Comparison of ENCODE assay signal across 23 cellular contexts in the genomic region with DNA sequence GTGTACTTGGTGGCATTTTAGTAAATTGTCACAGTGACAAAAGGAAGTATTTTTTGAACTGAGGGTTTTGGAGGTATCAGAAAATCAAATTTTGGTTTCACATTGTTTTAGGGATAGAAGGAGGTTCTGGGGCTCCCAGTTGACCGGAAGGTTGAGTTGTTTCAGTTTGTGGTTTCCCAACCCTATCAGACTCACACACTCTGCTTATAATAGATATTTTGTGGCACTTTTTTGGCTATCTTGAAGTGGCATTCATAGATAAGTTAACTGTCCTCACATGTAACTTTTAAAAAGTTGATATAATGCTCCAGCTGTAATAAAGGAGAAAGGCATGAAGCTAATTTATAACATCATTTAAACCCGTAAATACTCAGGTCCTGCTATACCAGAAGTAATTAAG. TPM values are rescaled to one million over a fixed set of nuclear protein-coding genes. Genes with fewer than 3 reads are reported as not detected.
DNase-seq lines count a peak whose midpoint lies in the region; ATAC-seq and TF ChIP-seq lines count a peak whose summit lies in the region.
"Had no signal": no experiment of that assay in that cellular context is flagged by ENCODE, and none has a peak within 500 bp of the region (broad histone marks: within the 10 kb centered on the region; RNA-seq: fewer than 3 reads in every experiment).

No MANE protein-coding gene starts in this region.

- H3K9ac ChIP-seq in colonic mucosa (ENCODE audit: low read depth in 2 of 2, low read length in 2 of 2): no peak overlapping the region

- peak overlapping the region; percentile 38 for H3K4me3 Mint-ChIP-seq in natural killer cell
- H3K4me3 Mint-ChIP-seq: activated naive CD8-positive, alpha-beta T cell treated with anti-CD3 and anti-CD28 coated beads for 36 hours; T-helper 17 cell had no signal

- H3K27me3 ChIP-seq in colonic mucosa: no peaks in the 10 kb centered on the region
- H3K27me3 ChIP-seq: BE2C, breast epithelium, dorsolateral prefrontal cortex, heart right ventricle had no signal

- H3K36me3 ChIP-seq in colonic mucosa: no peaks in the 10 kb centered on the region
- H3K36me3 ChIP-seq: breast epithelium had no signal

- TF ChIP-seq CTCF in natural killer cell (IDR thresholded peaks at IDR 0.05): no peak
- no peak for TF ChIP-seq CTCF in colonic mucosa (IDR thresholded peaks at IDR 0.05)

- intact Hi-C loops in natural killer cell (cut with micrococcal nuclease): no loop called here
- intact Hi-C loops in colonic mucosa (cut with DNase I): no loop called here

- DNase-seq in MV-4-11 (lab: John Stamatoyannopoulos, UW) (peak; percentile 18), natural killer cell (no peak), colonic mucosa (no peak)
- no peak for DNase-seq in activated CD4-positive, alpha-beta T cell treated with anti-CD3 and anti-CD28 coated beads, Interleukin-2, amount 50 U/mL, for 1 hour
- DNase-seq: activated CD4-positive, alpha-beta T cell treated with anti-CD3 and anti-CD28 coated beads for 1 hour; activated naive CD8-positive, alpha-beta T cell treated with anti-CD3 and anti-CD28 coated beads for 36 hours; activated T-cell treated with anti-CD3 and anti-CD28 coated beads for 4 hours; BE2C; DMS153; dorsolateral prefrontal cortex; heart right ventricle; kidney; NCI-H1436 treated with DMSO at 0.1 percent for 48 hours; NCI-H345; Right ventricle myocardium superior; stimulated activated CD4-positive, alpha-beta T cell treated with anti-CD3 and anti-CD28 coated beads, Interleukin-1b, Interleukin-23, amount 100 ng/mL, for 48 hours; T-helper 17 cell had no signal

- no peaks in the 10 kb centered on the region for H3K4me1 ChIP-seq in colonic mucosa
- H3K4me1 ChIP-seq: BE2C, breast epithelium had no signal

- no peaks in the 10 kb centered on the region for H3K36me3 Mint-ChIP-seq in natural killer cell

- H3K27me3 Mint-ChIP-seq in natural killer cell (ENCODE audit: low read depth in 2 of 2): no peaks in the 10 kb centered on the region
- H3K27me3 Mint-ChIP-seq: activated naive CD8-positive, alpha-beta T cell treated with anti-CD3 and anti-CD28 coated beads for 36 hours; T-helper 17 cell had no signal

- peak overlapping the region; percentile 34 to 63 for H3K27ac Mint-ChIP-seq in natural killer cell
- H3K27ac Mint-ChIP-seq: T-helper 17 cell had no signal

- H3K4me3 ChIP-seq in colonic mucosa: no peak overlapping the region
- H3K4me3 ChIP-seq: breast epithelium, dorsolateral prefrontal cortex, heart right ventricle had no signal

- no peaks in the 10 kb centered on the region for H3K9me3 ChIP-seq in colonic mucosa
- H3K9me3 ChIP-seq: BE2C, breast epithelium, heart right ventricle had no signal

- H3K27ac ChIP-seq in colonic mucosa: no peak overlapping the region
- H3K27ac ChIP-seq: breast epithelium, heart right ventricle, HL-60 had no signal

- ATAC-seq in GM19043 (IDR thresholded peaks at IDR 0.05; ENCODE audit: low read depth, unreplicated experiment): peak; percentile 47
- ATAC-seq in HG02678 (IDR thresholded peaks at IDR 0.05; ENCODE audit: unreplicated experiment): peak; percentile 78
- ATAC-seq in natural killer cell: peak in 1 of 3 donors; percentile 35
- no peak for ATAC-seq in GM18505 (IDR thresholded peaks at IDR 0.05; ENCODE audit: unreplicated experiment)
- ATAC-seq: heart right ventricle, sciatic nerve, T-helper 17 cell had no signal

- H3K4me1 Mint-ChIP-seq in natural killer cell: peaks cover 57 to 61% of the 10 kb centered on the region in 2 donors

- no peaks in the 10 kb centered on the region for H3K9me3 Mint-ChIP-seq in natural killer cell
- H3K9me3 Mint-ChIP-seq: activated naive CD8-positive, alpha-beta T cell treated with anti-CD3 and anti-CD28 coated beads for 36 hours had no signal

- no peak for TF ChIP-seq POLR2A in GM18505 (IDR thresholded peaks at IDR 0.05; ENCODE audit: borderline replicate concordance, extremely low read depth, insufficient read depth, insufficient read length)

RNA-seq across cellular contexts. Expression of a gene that starts 12.7 kb away (rescaled TPM):
- total RNA-seq in natural killer cell: 10 to 100 TPM; 75.4 to 93.5 (median 86.4) TPM
- 10 to 100 TPM; 29.9 to 35.0 TPM for total RNA-seq in colonic mucosa

RNA-seq across cellular contexts. Expression of a gene that starts 25.1 kb away (rescaled TPM):
- total RNA-seq in natural killer cell (10 to 100 TPM; 17.0 to 18.4 (median 17.5) TPM), colonic mucosa (10 to 100 TPM; 10.5 to 18.7 TPM)
